20 cellular contexts compared by ENCODE assay signal in the genomic region with DNA sequence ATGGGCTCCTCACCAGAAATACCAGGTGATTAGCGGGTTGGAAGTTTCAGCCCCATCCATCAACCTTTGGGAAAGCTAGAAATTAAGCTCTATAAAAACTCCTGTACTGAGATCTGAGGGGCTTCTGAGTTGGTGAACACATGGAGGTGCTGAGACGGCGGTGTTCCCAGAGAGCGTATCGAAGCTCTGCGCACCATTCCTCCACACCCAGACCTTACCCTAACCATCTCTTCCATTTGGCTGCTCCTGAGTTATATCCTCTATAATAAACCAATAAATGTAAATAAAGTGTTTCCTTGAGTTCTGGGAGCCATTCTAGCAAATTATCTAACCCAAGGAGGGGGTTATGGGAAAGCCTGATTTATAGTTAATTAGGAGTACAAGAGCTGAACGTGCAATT. TPM values are rescaled to one million over a fixed set of nuclear protein-coding genes. Genes with fewer than 3 reads are reported as not detected.
A peak's percentile ranks its signal among the peaks of the same experiment; 100 is the strongest.
DNase-seq lines count a peak whose midpoint lies in the region; ATAC-seq and TF ChIP-seq lines count a peak whose summit lies in the region.
"Had no signal": no experiment of that assay in that cellular context is flagged by ENCODE, and none has a peak within 500 bp of the region (broad histone marks: within the 10 kb centered on the region; RNA-seq: fewer than 3 reads in every experiment).

No MANE protein-coding gene starts in this region.

- ATAC-seq in activated T-cell treated with anti-CD3 and anti-CD28 coated beads, Interleukin-2, amount 50 U/mL, for 72 hours (replicated peaks in 1 of 2): no peak
- ATAC-seq in CD4-positive, alpha-beta T cell (ENCODE audit: poor library complexity): no peak
- ATAC-seq in T-helper 17 cell: no peak

- intact Hi-C loops in CD4-positive, alpha-beta T cell (cut with DNase I, micrococcal nuclease): no loop called here

- TF ChIP-seq CTCF in CD4-positive, alpha-beta T cell (IDR thresholded peaks at IDR 0.05): no peak
- TF ChIP-seq CTCF in nephron progenitor cell (IDR thresholded peaks at IDR 0.05): no peak

- CTCF ChIA-PET in CD4-positive, alpha-beta T cell (lab: Charles Lee): interaction anchor here (2.1 kb wide), 1 partner anchor 20 kb away, joined by 12 read pairs; no protein-coding TSS in a partner anchor

- H3K27me3 ChIP-seq in CD4-positive, alpha-beta T cell (ENCODE audit: control insufficient read depth, insufficient read depth, low read length): no peaks in the 10 kb centered on the region

- H3K4me1 Mint-ChIP-seq in activated T-cell treated with anti-CD3 and anti-CD28 coated beads, Interleukin-2, amount 50 U/mL, for 72 hours (ENCODE audit: low read depth): peaks cover 82% of the 10 kb centered on the region
- peaks cover 92% of the 10 kb centered on the region for H3K4me1 Mint-ChIP-seq in CD4-positive, alpha-beta T cell (ENCODE audit: low read depth)
- H3K4me1 Mint-ChIP-seq in T-helper 17 cell (peaks cover 64% of the 10 kb centered on the region), nephron progenitor cell (peaks cover 43% of the 10 kb centered on the region)

- no peak overlapping the region for H3K27ac ChIP-seq in CD4-positive, alpha-beta T cell (ENCODE audit: low read depth, low read length)
- H3K27ac ChIP-seq: C4-2B had no signal

- peak overlapping the region; percentile 71 for H3K27ac Mint-ChIP-seq in activated T-cell treated with anti-CD3 and anti-CD28 coated beads, Interleukin-2, amount 50 U/mL, for 72 hours
- peak overlapping the region; percentile 54 for H3K27ac Mint-ChIP-seq in CD4-positive, alpha-beta T cell
- peak overlapping the region; percentile 9 for H3K27ac Mint-ChIP-seq in T-helper 17 cell
- peak overlapping the region; percentile 54 for H3K27ac Mint-ChIP-seq in nephron progenitor cell

- no peaks in the 10 kb centered on the region for H3K9me3 ChIP-seq in CD4-positive, alpha-beta T cell (ENCODE audit: control insufficient read depth, low read length)
- H3K9me3 ChIP-seq in T-helper 17 cell (ENCODE audit: control insufficient read depth, low read length, poor library complexity, severe bottlenecking): no peaks in the 10 kb centered on the region
- H3K9me3 ChIP-seq: SK-N-SH had no signal

- peaks cover 0 to 2% of the 10 kb centered on the region in 2 donors for H3K9me3 Mint-ChIP-seq in activated T-cell treated with anti-CD3 and anti-CD28 coated beads, Interleukin-2, amount 50 U/mL, for 72 hours
- no peaks in the 10 kb centered on the region for H3K9me3 Mint-ChIP-seq in CD4-positive, alpha-beta T cell
- peaks cover 27% of the 10 kb centered on the region for H3K9me3 Mint-ChIP-seq in nephron progenitor cell

- DNase-seq in activated T-cell treated with anti-CD3 and anti-CD28 coated beads, Interleukin-2, amount 50 U/mL, for 72 hours: no peak
- DNase-seq in activated T-cell treated with anti-CD3 and anti-CD28 coated beads, Interleukin-2, amount 50 U/mL, for 1 hour: no peak
- DNase-seq in CD4-positive, alpha-beta T cell: no peak
- DNase-seq in T-helper 17 cell (no peak), nephron progenitor cell (no peak), NCI-H1092 (lab: John Stamatoyannopoulos, UW) (no peak), NCI-H146 treated with DMSO at 0.1 percent for 48 hours (lab: John Stamatoyannopoulos, UW; ENCODE audit: unreplicated experiment) (no peak)
- DNase-seq: DMS79; Kasumi-1; MM.1S; NCI-H1048; NCI-H1436; NCI-H2029; NCI-H2227 treated with DMSO at 0.1 percent for 48 hours; NCI-H510A; NCI-H774; NK-92 treated with Interleukin-12 subunit alpha and Interleukin-12 subunit beta, amount 100 ng/mL, for 24 hours; SIG-M5 had no signal

- H3K27me3 Mint-ChIP-seq in activated T-cell treated with anti-CD3 and anti-CD28 coated beads, Interleukin-2, amount 50 U/mL, for 72 hours (ENCODE audit: low read depth): no peaks in the 10 kb centered on the region
- H3K27me3 Mint-ChIP-seq in CD4-positive, alpha-beta T cell: no peaks in the 10 kb centered on the region
- H3K27me3 Mint-ChIP-seq in T-helper 17 cell (no peaks in the 10 kb centered on the region), nephron progenitor cell (ENCODE audit: low read depth, poor library complexity) (no peaks in the 10 kb centered on the region)

- POLR2A ChIA-PET in CD4-positive, alpha-beta T cell (lab: Charles Lee): interaction anchor here (0.9 kb wide), 1 partner anchor 10 kb away, joined by 3 read pairs; no protein-coding TSS in a partner anchor

- H3K4me3 Mint-ChIP-seq in activated T-cell treated with anti-CD3 and anti-CD28 coated beads, Interleukin-2, amount 50 U/mL, for 72 hours: peak overlapping the region in 1 of 2 donors; percentile 42
- no peak overlapping the region for H3K4me3 Mint-ChIP-seq in CD4-positive, alpha-beta T cell
- no peak overlapping the region for H3K4me3 Mint-ChIP-seq in T-helper 17 cell
- no peak overlapping the region for H3K4me3 Mint-ChIP-seq in nephron progenitor cell

- peaks cover 10 to 30% of the 10 kb centered on the region in 2 donors for H3K36me3 Mint-ChIP-seq in activated T-cell treated with anti-CD3 and anti-CD28 coated beads, Interleukin-2, amount 50 U/mL, for 72 hours (ENCODE audit: insufficient read depth in 2 of 2)
- peaks cover 66% of the 10 kb centered on the region for H3K36me3 Mint-ChIP-seq in CD4-positive, alpha-beta T cell (ENCODE audit: low read depth)
- H3K36me3 Mint-ChIP-seq in T-helper 17 cell (ENCODE audit: low read depth): peaks cover 3% of the 10 kb centered on the region
- H3K36me3 Mint-ChIP-seq in nephron progenitor cell (ENCODE audit: low read depth): peaks cover 70% of the 10 kb centered on the region

RNA-seq across cellular contexts. Expression of a gene that starts 41.4 kb away (rescaled TPM):
- total RNA-seq in activated T-cell treated with anti-CD3 and anti-CD28 coated beads, Interleukin-2, amount 50 U/mL, for 72 hours: 100 to 1,000 TPM; 279 to 347 TPM
- total RNA-seq in CD4-positive, alpha-beta T cell: 100 to 1,000 TPM; 288 to 307 TPM
- total RNA-seq in T-helper 17 cell: 100 to 1,000 TPM; 372 to 400 TPM

Comparison
In these comparisons a context has a peak if more than half of its experiments do, and no peak if none do; other contexts are left out.
1. H3K27ac Mint-ChIP-seq: peak in every context shown above with its lines; median percentile 71 in activated T-cell treated with anti-CD3 and anti-CD28 coated beads, Interleukin-2, amount 50 U/mL, for 72 hours; 54 in CD4-positive, alpha-beta T cell; 54 in nephron progenitor cell; 9 in T-helper 17 cell.